In genomic region chr2:25598332-25598731, GRCh38 we compare ENCODE assay signal across 20 cellular contexts.
DNase-seq lines count a peak whose midpoint lies in the region; FAIRE-seq and TF ChIP-seq lines count a peak whose summit lies in the region.
"Had no signal": no experiment of that assay in that cellular context is flagged by ENCODE, and none has a peak within 500 bp of the region (broad histone marks: within the 10 kb centered on the region; RNA-seq: fewer than 3 reads in every experiment).

No MANE protein-coding gene starts in this region.

- H3K4me3 ChIP-seq in breast epithelium (no peak overlapping the region), adrenal gland (no peak overlapping the region)
- H3K4me3 ChIP-seq: PC-9, SJCRH30 had no signal

- H3K4me3 Mint-ChIP-seq in MCF 10A (ENCODE audit: unreplicated experiment): no peak overlapping the region
- H3K4me3 Mint-ChIP-seq: CD8-positive, alpha-beta T cell had no signal

- POLR2A ChIA-PET in MCF 10A (lab: Yijun Ruan, JAX): interaction anchor here (0.8 to 1.5 kb wide), 2 partner anchors 10 to 61 kb away, joined by 3 to 4 read pairs; no protein-coding TSS in a partner anchor

- peaks cover 8% of the 10 kb centered on the region for H3K36me3 Mint-ChIP-seq in MCF 10A (ENCODE audit: insufficient read depth, unreplicated experiment)

- H3K4me1 ChIP-seq in breast epithelium (no peaks in the 10 kb centered on the region), adrenal gland (replicated peaks in 1 of 2) (no peaks in the 10 kb centered on the region)
- H3K4me1 ChIP-seq: SJCRH30 had no signal

- intact Hi-C loops in MCF 10A (cut with micrococcal nuclease) (no loop called here), breast epithelium (cut with DNase I; ENCODE audit: low total_unique reads) (no loop called here), adrenal gland (cut with DNase I) (no loop called here)

- H3K4me1 Mint-ChIP-seq in MCF 10A (ENCODE audit: insufficient read depth, unreplicated experiment): no peaks in the 10 kb centered on the region

- H3K9me3 ChIP-seq in breast epithelium (no peaks in the 10 kb centered on the region), adrenal gland (replicated peaks in 1 of 3) (no peaks in the 10 kb centered on the region)
- H3K9me3 ChIP-seq: SJCRH30 had no signal

- 98 to 100% (median 99%) methylated on average over 2 of the region's 2 CpGs for whole genome bisulfite sequencing in adrenal gland, 4 donors

- H3K36me3 ChIP-seq in breast epithelium (no peaks in the 10 kb centered on the region), adrenal gland (replicated peaks in 1 of 2) (no peaks in the 10 kb centered on the region)
- H3K36me3 ChIP-seq: SJCRH30 had no signal

- TF ChIP-seq CTCF in MCF 10A (IDR thresholded peaks at IDR 0.05; ENCODE audit: unreplicated experiment) (no peak), breast epithelium (IDR thresholded peaks at IDR 0.05) (no peak), adrenal gland (IDR thresholded peaks at IDR 0.05) (no peak)

- BruUV-seq in MCF 10A (replicated peaks; lab: Mats Ljungman, UMichigan): no TSS peak

- FAIRE-seq in RCC 7860 (lab: Jason Lieb, UNC): no peak

- no peaks in the 10 kb centered on the region for H3K9me3 Mint-ChIP-seq in MCF 10A (ENCODE audit: unreplicated experiment)
- H3K9me3 Mint-ChIP-seq: CD8-positive, alpha-beta T cell had no signal

- no peaks in the 10 kb centered on the region for H3K27me3 ChIP-seq in breast epithelium
- H3K27me3 ChIP-seq in layer of hippocampus (ENCODE audit: control insufficient read depth, insufficient read depth, low read length): no peaks in the 10 kb centered on the region
- no peaks in the 10 kb centered on the region for H3K27me3 ChIP-seq in adrenal gland
- H3K27me3 ChIP-seq: SJCRH30 had no signal

- peak overlapping the region; percentile 1 for H3K27ac Mint-ChIP-seq in MCF 10A (ENCODE audit: low read depth, unreplicated experiment)
- H3K27ac Mint-ChIP-seq: CD8-positive, alpha-beta T cell had no signal

- DNase-seq in MCF 10A (ENCODE audit: unreplicated experiment) (no peak), breast epithelium (ENCODE audit: low spot score in 2 of 2) (no peak), caudate nucleus (lab: John Stamatoyannopoulos, UW) (no peak), RKO (ENCODE audit: low spot score) (no peak), T-helper 9 cell (no peak), RCC 7860 (ENCODE audit: low spot score) (no peak), adrenal gland (no peak)
- DNase-seq: AML-193; CD8-positive, alpha-beta T cell; DND-41; H7; KBM-7; NCI-H1105; NCI-H2029 treated with DMSO at 0.1 percent for 48 hours; NCI-H226; NCI-H510A treated with DMSO at 0.1 percent for 48 hours; NCI-H748 treated with DMSO at 0.1 percent for 48 hours; PC-9; SJCRH30 had no signal

- CTCF ChIA-PET in MCF 10A (lab: Yijun Ruan, JAX): interaction anchor here (0.7 to 3.4 kb wide), 8 partner anchors 9 to 102 kb away, joined by 3 to 25 read pairs (median 4); no protein-coding TSS in a partner anchor

- H3K27me3 Mint-ChIP-seq in MCF 10A (ENCODE audit: insufficient read depth, unreplicated experiment): no peaks in the 10 kb centered on the region

- TF ChIP-seq POLR2A in breast epithelium (IDR thresholded peaks at IDR 0.05): no peak
- TF ChIP-seq POLR2A in adrenal gland (IDR thresholded peaks at IDR 0.05): no peak

- H3K27ac ChIP-seq in breast epithelium (no peak overlapping the region), caudate nucleus (ENCODE audit: low read depth, low read length) (peak overlapping the region; percentile 81), layer of hippocampus (ENCODE audit: low read depth, low read length) (peak overlapping the region; percentile 86), adrenal gland (no peak overlapping the region)
- H3K27ac ChIP-seq: PC-9, SJCRH30 had no signal

Comparison
In these comparisons a context has a peak if more than half of its experiments do, and no peak if none do; other contexts are left out.
1. H3K27ac ChIP-seq: peak in caudate nucleus (single experiment) and layer of hippocampus (single experiment); none in breast epithelium (0 of 2) and adrenal gland (0 of 5).